1 cellular context compared by ENCODE assay signal in genomic region chr14:71931492-71932228, GRCh38.
TF ChIP-seq lines count a peak whose summit lies in the region.

No MANE protein-coding gene starts in this region.

TF ChIP-seq in HepG2, 621 proteins besides CTCF, POLR2A, EP300 and RAD21 (continued from another document):
- TF ChIP-seq, protein P1, sequence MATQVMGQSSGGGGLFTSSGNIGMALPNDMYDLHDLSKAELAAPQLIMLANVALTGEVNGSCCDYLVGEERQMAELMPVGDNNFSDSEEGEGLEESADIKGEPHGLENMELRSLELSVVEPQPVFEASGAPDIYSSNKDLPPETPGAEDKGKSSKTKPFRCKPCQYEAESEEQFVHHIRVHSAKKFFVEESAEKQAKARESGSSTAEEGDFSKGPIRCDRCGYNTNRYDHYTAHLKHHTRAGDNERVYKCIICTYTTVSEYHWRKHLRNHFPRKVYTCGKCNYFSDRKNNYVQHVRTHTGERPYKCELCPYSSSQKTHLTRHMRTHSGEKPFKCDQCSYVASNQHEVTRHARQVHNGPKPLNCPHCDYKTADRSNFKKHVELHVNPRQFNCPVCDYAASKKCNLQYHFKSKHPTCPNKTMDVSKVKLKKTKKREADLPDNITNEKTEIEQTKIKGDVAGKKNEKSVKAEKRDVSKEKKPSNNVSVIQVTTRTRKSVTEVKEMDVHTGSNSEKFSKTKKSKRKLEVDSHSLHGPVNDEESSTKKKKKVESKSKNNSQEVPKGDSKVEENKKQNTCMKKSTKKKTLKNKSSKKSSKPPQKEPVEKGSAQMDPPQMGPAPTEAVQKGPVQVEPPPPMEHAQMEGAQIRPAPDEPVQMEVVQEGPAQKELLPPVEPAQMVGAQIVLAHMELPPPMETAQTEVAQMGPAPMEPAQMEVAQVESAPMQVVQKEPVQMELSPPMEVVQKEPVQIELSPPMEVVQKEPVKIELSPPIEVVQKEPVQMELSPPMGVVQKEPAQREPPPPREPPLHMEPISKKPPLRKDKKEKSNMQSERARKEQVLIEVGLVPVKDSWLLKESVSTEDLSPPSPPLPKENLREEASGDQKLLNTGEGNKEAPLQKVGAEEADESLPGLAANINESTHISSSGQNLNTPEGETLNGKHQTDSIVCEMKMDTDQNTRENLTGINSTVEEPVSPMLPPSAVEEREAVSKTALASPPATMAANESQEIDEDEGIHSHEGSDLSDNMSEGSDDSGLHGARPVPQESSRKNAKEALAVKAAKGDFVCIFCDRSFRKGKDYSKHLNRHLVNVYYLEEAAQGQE (IDR thresholded peaks at IDR 0.05; ENCODE audit: borderline replicate concordance in 1 of 2, low read depth in 1 of 2, low read length in 2 of 2): no peak
